8 cellular contexts compared by ENCODE assay signal in genomic region chr11:46594383-46594718, GRCh38. TPM values are rescaled to one million over a fixed set of nuclear protein-coding genes. Genes with fewer than 3 reads are reported as not detected.
DNase-seq lines count a peak whose midpoint lies in the region; ATAC-seq and TF ChIP-seq lines count a peak whose summit lies in the region.

No MANE protein-coding gene starts in this region.

- in situ Hi-C loops in GM23248 (cut with MboI), result no loop called here

- DNase-seq in GM23248, result no peak
- no peak for DNase-seq in foreskin keratinocyte
- no peak for DNase-seq in NCI-H510A treated with DMSO at 0.1 percent for 48 hours (lab: John Stamatoyannopoulos, UW)
- DNase-seq in midbrain (lab: John Stamatoyannopoulos, UW), result no peak
- DNase-seq in NCI-H1105 (lab: John Stamatoyannopoulos, UW), result no peak
- no peak for DNase-seq in pons (ENCODE audit: low spot score)

- 28 to 33% methylated on average over 3 of the region's 3 CpGs for WGBS in GM23248 (ENCODE audit: low coverage in 1 of 2, low lambda C conversion rate in 2 of 2, missing lambda C conversion rate in 2 of 2), 2 experiments

- H3K9me2 ChIP-seq in GM23248 (ENCODE audit: insufficient read depth), result no peaks in the 10 kb centered on the region

- H3K27me3 ChIP-seq in GM23248 (replicated peaks; ENCODE audit: insufficient read depth) (no peaks in the 10 kb centered on the region), foreskin keratinocyte (no peaks in the 10 kb centered on the region), skeletal muscle satellite cell (ENCODE audit: control insufficient read depth, insufficient read depth, low read length) (no peaks in the 10 kb centered on the region)

- peak overlapping the region; percentile 98 for H3K4me2 ChIP-seq in GM23248 (ENCODE audit: unreplicated experiment)
- H3K4me2 ChIP-seq in skeletal muscle satellite cell (ENCODE audit: low read length), result peak overlapping the region; percentile 95

- H3K9me3 ChIP-seq in GM23248 (ENCODE audit: low read depth) (no peaks in the 10 kb centered on the region), skeletal muscle satellite cell (replicated peaks; ENCODE audit: low read length) (no peaks in the 10 kb centered on the region)

- H3K4me3 ChIP-seq in GM23248, result peak overlapping the region; percentile 93
- peak overlapping the region; percentile 96 for H3K4me3 ChIP-seq in WI38 (ENCODE audit: low read depth, low read length)
- peak overlapping the region; percentile 89 for H3K4me3 ChIP-seq in skeletal muscle satellite cell (ENCODE audit: low read length)

- H3K27ac ChIP-seq in GM23248, result peak overlapping the region; percentile 66
- peak overlapping the region; percentile 64 for H3K27ac ChIP-seq in foreskin keratinocyte

- no peak for ATAC-seq in foreskin keratinocyte

- 0 out of 2 replicates have a peak, but pooled peaks cover 3% of the 10 kb centered on the region for H4K20me1 ChIP-seq in GM23248 (ENCODE audit: insufficient read depth)

- TF ChIP-seq CTCF in WI38 (IDR thresholded peaks at IDR 0.05; ENCODE audit: low read depth, low read length) (no peak), foreskin keratinocyte (conservative IDR thresholded peaks at IDR 0.05) (no peak)

- H3K79me2 ChIP-seq in GM23248 (ENCODE audit: insufficient read depth), result peaks cover 45% of the 10 kb centered on the region

- H3K4me1 ChIP-seq in GM23248 (ENCODE audit: insufficient read depth) (peaks cover 27% of the 10 kb centered on the region), foreskin keratinocyte (peaks cover 3% of the 10 kb centered on the region), skeletal muscle satellite cell (ENCODE audit: control insufficient read depth, insufficient read depth, low read length) (peaks cover 18% of the 10 kb centered on the region)

- H3F3A ChIP-seq in GM23248 (ENCODE audit: insufficient read depth), result peaks cover 13% of the 10 kb centered on the region

- peak overlapping the region; percentile 99 for H2AFZ ChIP-seq in GM23248

- H3K9ac ChIP-seq in GM23248 (peak overlapping the region; percentile 92), skeletal muscle satellite cell (ENCODE audit: low read depth, low read length) (peak overlapping the region; percentile 92)

- no peaks in the 10 kb centered on the region for H3K36me3 ChIP-seq in GM23248 (ENCODE audit: low read depth)
- H3K36me3 ChIP-seq in skeletal muscle satellite cell (ENCODE audit: insufficient read depth, low read length), result no peaks in the 10 kb centered on the region

RNA-seq across cellular contexts. Expression of gene AMBRA1, which starts 0.5 kb away (rescaled TPM):
- total RNA-seq in GM23248 (2014; rRNA removed; shearing (Covaris generic)), result 20.1 and 46.0 TPM in 2 replicates
- polyA plus RNA-seq in GM23248 (2016; fragmentation: Nextera tagmentation; extraction: Ambion mirVana) (5.0 and 5.2 TPM in 2 replicates), foreskin keratinocyte (7.6 and 8.1 TPM in 2 replicates)
- total RNA-seq in foreskin keratinocyte, result 17.8 and 18.4 TPM in 2 replicates
- total RNA-seq in skeletal muscle satellite cell (2012; rRNA removed), result 17.3 and 17.7 TPM in 2 replicates

RNA-seq across cellular contexts. Expression of gene HARBI1, which starts 22.7 kb away (rescaled TPM):
- total RNA-seq in GM23248 (2014; rRNA removed; shearing (Covaris generic)), result 1.5 and 4.6 TPM in 2 replicates
- 6.0 and 6.2 TPM in 2 replicates for polyA plus RNA-seq in GM23248 (2016; fragmentation: Nextera tagmentation; extraction: Ambion mirVana)
- total RNA-seq in foreskin keratinocyte, result 4.8 and 5.0 TPM in 2 replicates
- polyA plus RNA-seq in foreskin keratinocyte, result 3.5 TPM in 2 replicates
- total RNA-seq in skeletal muscle satellite cell (2012; rRNA removed), result 2.3 and 5.7 TPM in 2 replicates

RNA-seq across cellular contexts. Expression of gene ATG13, which starts 23.0 kb away (rescaled TPM):
- total RNA-seq in GM23248 (2014; rRNA removed; shearing (Covaris generic)), result 66.0 and 118 TPM in 2 replicates
- 55.1 and 55.7 TPM in 2 replicates for polyA plus RNA-seq in GM23248 (2016; fragmentation: Nextera tagmentation; extraction: Ambion mirVana)
- total RNA-seq in foreskin keratinocyte, result 31.5 and 36.4 TPM in 2 replicates
- polyA plus RNA-seq in foreskin keratinocyte, result 32.1 and 38.1 TPM in 2 replicates
- total RNA-seq in skeletal muscle satellite cell (2012; rRNA removed), result 33.0 and 46.1 TPM in 2 replicates
